Comparison of ENCODE assay signal across 10 cellular contexts in genomic region chr12:572532-572899, GRCh38.
A peak's percentile ranks its signal among the peaks of the same experiment; 100 is the strongest.
DNase-seq lines count a peak whose midpoint lies in the region; ATAC-seq, FAIRE-seq and TF ChIP-seq lines count a peak whose summit lies in the region.
"Had no signal": no experiment of that assay in that cellular context is flagged by ENCODE, and none has a peak within 500 bp of the region (broad histone marks: within the 10 kb centered on the region; RNA-seq: fewer than 3 reads in every experiment).

No MANE protein-coding gene starts in this region.

- H3K27ac Mint-ChIP-seq in CD4-positive, alpha-beta memory T cell: peak overlapping the region in 4 of 7 donors; percentile 4 to 77 (median 36)

- H3K9me3 ChIP-seq in CD4-positive, alpha-beta memory T cell (ENCODE audit: control insufficient read depth in 1 of 2, low read length in 2 of 2): no peaks in the 10 kb centered on the region
- H3K9me3 ChIP-seq in trophoblast cell (ENCODE audit: insufficient read depth, low read depth, low read length) (no peaks in the 10 kb centered on the region), body of pancreas (no peaks in the 10 kb centered on the region)

- no peak for FAIRE-seq in bronchial epithelial cell (lab: Jason Lieb, UNC)

- H3K4me1 Mint-ChIP-seq in CD4-positive, alpha-beta memory T cell: peaks cover 17 to 42% (median 29%) of the 10 kb centered on the region in 4 donors

- no peak overlapping the region for H3K18ac ChIP-seq in trophoblast cell (ENCODE audit: low read length)

- CTCF ChIA-PET in CD4-positive, alpha-beta memory T cell (lab: Charles Lee; ENCODE audit: partially characterized antibody): interaction anchor here (0.6 to 12.7 kb wide), 6 partner anchors 29 to 520 kb away, joined by 3 to 219 read pairs (median 4); partner anchors contain the start of genes RAD52 and WNK1

- H3K79me1 ChIP-seq in trophoblast cell (ENCODE audit: low read length): peaks cover 25% of the 10 kb centered on the region

- no peak overlapping the region for H3K23ac ChIP-seq in trophoblast cell (ENCODE audit: low read length)

- no peak overlapping the region for H2AFZ ChIP-seq in trophoblast cell (ENCODE audit: insufficient read depth, low read length, poor library complexity)

- no peak overlapping the region for H2BK5ac ChIP-seq in trophoblast cell (ENCODE audit: low read depth, low read length, poor library complexity)

- H4K91ac ChIP-seq in trophoblast cell (ENCODE audit: low read depth, low read length): peak overlapping the region; percentile 65

- H2BK12ac ChIP-seq in trophoblast cell (ENCODE audit: low read length): no peak overlapping the region

- POLR2A ChIA-PET in CD4-positive, alpha-beta memory T cell (lab: Charles Lee; ENCODE audit: partially characterized antibody): interaction anchor here (1.0 kb wide), 1 partner anchor 180 kb away, joined by 3 read pairs; no protein-coding TSS in a partner anchor

- H3K79me2 ChIP-seq in trophoblast cell (ENCODE audit: control insufficient read depth, insufficient read depth, low read length, poor library complexity): no peaks in the 10 kb centered on the region

- no peak overlapping the region for H3K4me3 Mint-ChIP-seq in CD4-positive, alpha-beta memory T cell

- TF ChIP-seq POLR2A in body of pancreas (IDR thresholded peaks at IDR 0.05): no peak

- H4K8ac ChIP-seq in trophoblast cell (ENCODE audit: low read depth, low read length): no peak overlapping the region

- H3K4me3 ChIP-seq in CD4-positive, alpha-beta memory T cell (ENCODE audit: low read length in 2 of 2): no peak overlapping the region
- H3K4me3 ChIP-seq in bronchial epithelial cell (ENCODE audit: low read depth, low read length) (no peak overlapping the region), trophoblast cell (ENCODE audit: low read depth, low read length) (no peak overlapping the region), body of pancreas (no peak overlapping the region)

- H2AK5ac ChIP-seq in trophoblast cell (ENCODE audit: low read length): no peak overlapping the region

- peaks cover 0 to 2% (median 0%) of the 10 kb centered on the region in 8 donors for H3K9me3 Mint-ChIP-seq in CD4-positive, alpha-beta memory T cell

- no peaks in the 10 kb centered on the region for H3K36me3 ChIP-seq in CD4-positive, alpha-beta memory T cell (ENCODE audit: insufficient read depth, low read length)
- H3K36me3 ChIP-seq in bronchial epithelial cell (ENCODE audit: control insufficient read depth, insufficient read depth, low read length): no peaks in the 10 kb centered on the region
- H3K36me3 ChIP-seq in trophoblast cell (ENCODE audit: control insufficient read depth in 1 of 2, insufficient read depth in 2 of 2, low read length in 2 of 2): no peaks in the 10 kb centered on the region
- no peaks in the 10 kb centered on the region for H3K36me3 ChIP-seq in body of pancreas (replicated peaks in 1 of 2; ENCODE audit: insufficient read depth in 1 of 2, low read depth in 2 of 2)

- TF ChIP-seq CTCF in bronchial epithelial cell (IDR thresholded peaks at IDR 0.05; ENCODE audit: insufficient read depth, low read length, severe bottlenecking) (no peak), body of pancreas (IDR thresholded peaks at IDR 0.05) (no peak)

- H3K27me3 Mint-ChIP-seq in CD4-positive, alpha-beta memory T cell: no peaks in the 10 kb centered on the region

- H2BK120ac ChIP-seq in trophoblast cell (ENCODE audit: insufficient read depth, low read length, poor library complexity): no peak overlapping the region

- H4K12ac ChIP-seq in trophoblast cell (ENCODE audit: low read depth, low read length): no peak overlapping the region

- H3K14ac ChIP-seq in trophoblast cell (ENCODE audit: low read length): no peak overlapping the region

- no peak overlapping the region for H3K4ac ChIP-seq in trophoblast cell (ENCODE audit: low read depth, low read length)

- no peak for DNase-seq in CD4-positive, alpha-beta memory T cell
- DNase-seq in LoVo (ENCODE audit: low spot score) (peak; percentile 16), bronchial epithelial cell (ENCODE audit: low read depth) (peak; percentile 56), trophoblast cell (peak in 1 of 2 donors; percentile 61), body of pancreas (no peak)
- DNase-seq: DMS 273 treated with DMSO at 0.1 percent for 48 hours, NCI-H187 treated with DMSO at 0.1 percent for 48 hours had no signal

- H3K4me1 ChIP-seq in CD4-positive, alpha-beta memory T cell (ENCODE audit: insufficient read depth, low read length): peaks cover 35% of the 10 kb centered on the region
- H3K4me1 ChIP-seq in trophoblast cell (ENCODE audit: control insufficient read depth in 1 of 2, insufficient read depth in 2 of 2, low read length in 2 of 2): peaks cover 14 to 19% of the 10 kb centered on the region in 2 experiments
- H3K4me1 ChIP-seq in body of pancreas: peaks cover 37% of the 10 kb centered on the region

- no peaks in the 10 kb centered on the region for H3K27me3 ChIP-seq in CD4-positive, alpha-beta memory T cell (ENCODE audit: insufficient read depth, low read length)
- no peaks in the 10 kb centered on the region for H3K27me3 ChIP-seq in bronchial epithelial cell (ENCODE audit: control insufficient read depth, insufficient read depth, low read length)
- no peaks in the 10 kb centered on the region for H3K27me3 ChIP-seq in trophoblast cell (ENCODE audit: insufficient read depth, low read length)
- H3K27me3 ChIP-seq in body of pancreas: no peaks in the 10 kb centered on the region

- ATAC-seq in HG02973 (IDR thresholded peaks at IDR 0.05; ENCODE audit: unreplicated experiment) (no peak), GM19328 (IDR thresholded peaks at IDR 0.05; ENCODE audit: unreplicated experiment) (no peak), HG03439 (IDR thresholded peaks at IDR 0.05; ENCODE audit: unreplicated experiment) (no peak), body of pancreas (no peak)

- no peak overlapping the region for H3K4me2 ChIP-seq in trophoblast cell (ENCODE audit: low read length)

- H3K36me3 Mint-ChIP-seq in CD4-positive, alpha-beta memory T cell: no peaks in the 10 kb centered on the region

- H3K9ac ChIP-seq in trophoblast cell (ENCODE audit: low read length): no peak overlapping the region

- WGBS in trophoblast cell (ENCODE audit: extremely low coverage, insufficient coverage, insufficient read length): no CpG with 5 or more reads among the region's 3 CpGs
- WGBS in body of pancreas, 2 donors: 92 to 93% methylated on average over 3 of the region's 3 CpGs

- intact Hi-C loops in CD4-positive, alpha-beta memory T cell (cut with micrococcal nuclease): no loop called here
- intact Hi-C loops in body of pancreas (cut with DNase I): no loop called here

- no peak overlapping the region for H3K27ac ChIP-seq in CD4-positive, alpha-beta memory T cell (ENCODE audit: low read depth, low read length)
- H3K27ac ChIP-seq in trophoblast cell (ENCODE audit: low read depth, low read length) (no peak overlapping the region), body of pancreas (no peak overlapping the region)

Comparison
In these comparisons a context has a peak if more than half of its experiments do, and no peak if none do; other contexts are left out.
1. DNase-seq: peak in LoVo (single experiment) and bronchial epithelial cell (single experiment); none in CD4-positive, alpha-beta memory T cell (0 of 5) and body of pancreas (0 of 4).